Comparison of ENCODE assay signal across 26 cellular contexts in the genomic region with DNA sequence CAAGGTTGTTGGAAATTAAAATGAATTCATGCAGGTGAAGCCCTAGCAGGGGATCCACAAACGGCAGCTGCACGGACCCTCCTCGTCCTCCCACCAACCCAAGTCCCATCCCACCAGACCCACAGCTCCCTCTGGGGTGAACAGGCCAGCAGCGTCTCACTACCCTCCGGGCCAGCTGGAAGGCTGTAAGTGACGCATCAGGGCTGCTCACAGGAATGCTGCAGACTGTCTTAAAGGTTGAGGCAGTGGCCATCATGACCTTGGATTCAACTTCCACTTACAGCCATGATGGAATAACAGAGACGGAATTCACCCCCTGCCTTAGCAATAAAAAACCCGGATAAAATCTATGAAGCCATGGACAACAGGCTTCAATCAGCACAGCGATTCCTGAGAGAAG. TPM values are rescaled to one million over a fixed set of nuclear protein-coding genes. Genes with fewer than 3 reads are reported as not detected.
DNase-seq lines count a peak whose midpoint lies in the region; ATAC-seq and TF ChIP-seq lines count a peak whose summit lies in the region.
"Had no signal": no experiment of that assay in that cellular context is flagged by ENCODE, and none has a peak within 500 bp of the region (broad histone marks: within the 10 kb centered on the region; RNA-seq: fewer than 3 reads in every experiment).

No MANE protein-coding gene starts in this region.

- no peak overlapping the region for H2AFZ ChIP-seq in OCI-LY1 (ENCODE audit: low read length)
- H2AFZ ChIP-seq: PC-9 had no signal

- H4K20me1 ChIP-seq in OCI-LY1 (ENCODE audit: insufficient read depth, low read length) = no peaks in the 10 kb centered on the region

- peak overlapping the region; percentile 42; the same call in 1 of the 2 replicates for H3K9ac ChIP-seq in OCI-LY1 (ENCODE audit: low read length)

- TF ChIP-seq CTCF in OCI-LY1 (IDR thresholded peaks at IDR 0.05; ENCODE audit: low read length) (no peak), endothelial cell (IDR thresholded peaks at IDR 0.05; ENCODE audit: unreplicated experiment) (no peak), mesothelial cell of epicardium (IDR thresholded peaks at IDR 0.05; ENCODE audit: unreplicated experiment) (no peak)

- no peaks in the 10 kb centered on the region for H3K9me2 ChIP-seq in OCI-LY1 (ENCODE audit: low read depth, low read length)

- H3F3A ChIP-seq in OCI-LY1 (ENCODE audit: insufficient read depth, low read length) = no peaks in the 10 kb centered on the region

- H3K9me3 ChIP-seq in CD4-positive, CD25-positive, alpha-beta regulatory T cell (ENCODE audit: control insufficient read depth in 2 of 2, low read length in 2 of 2) = peaks cover 6 to 7% of the 10 kb centered on the region in 2 experiments
- H3K9me3 ChIP-seq in OCI-LY1 (ENCODE audit: low read length) = peaks cover 6% of the 10 kb centered on the region; the same call in 1 of the 2 replicates
- H3K9me3 ChIP-seq: right lobe of liver, vagina had no signal

- H3K36me3 ChIP-seq in CD4-positive, CD25-positive, alpha-beta regulatory T cell (ENCODE audit: control insufficient read depth, insufficient read depth, low read length) = peaks cover 14% of the 10 kb centered on the region
- peaks cover 21% of the 10 kb centered on the region; the same call in 1 of the 2 replicates for H3K36me3 ChIP-seq in OCI-LY1 (ENCODE audit: insufficient read depth, low read length)
- H3K36me3 ChIP-seq: heart left ventricle, right lobe of liver, SJCRH30, vagina, WERI-Rb-1 had no signal

- peaks cover 0 to 9% (median 1%) of the 10 kb centered on the region in 7 donors for H3K9me3 Mint-ChIP-seq in CD4-positive, CD25-positive, alpha-beta regulatory T cell
- H3K9me3 Mint-ChIP-seq in endothelial cell (ENCODE audit: unreplicated experiment) (no peaks in the 10 kb centered on the region), mesothelial cell of epicardium (peaks cover 13% of the 10 kb centered on the region)

- DNase-seq in CD4-positive, CD25-positive, alpha-beta regulatory T cell = no peak
- no peak for DNase-seq in endothelial cell (ENCODE audit: low spot score)
- DNase-seq in mesothelial cell of epicardium (ENCODE audit: low spot score in 2 of 2, unreplicated experiment in 2 of 2) = no peak
- DNase-seq in hepatic stellate cell (ENCODE audit: low spot score) = no peak
- DNase-seq in NCI-H2171 (lab: John Stamatoyannopoulos, UW) = no peak
- no peak for DNase-seq in NCI-H2081 (lab: John Stamatoyannopoulos, UW)
- DNase-seq in COLO829 (ENCODE audit: low spot score) = no peak
- DNase-seq: ACHN; activated CD4-positive, alpha-beta T cell treated with anti-CD3 and anti-CD28 coated beads, Interleukin-2, amount 50 U/mL, for 4 hours; CD4-positive, alpha-beta T cell; DMS79 treated with DMSO at 0.1 percent for 48 hours; effector CD8-positive, alpha-beta T cell; GOT3; heart left ventricle; NCI-H1694; NCI-H226; PC-9; right lobe of liver; SJCRH30; stimulated activated CD8-positive, alpha-beta memory T cell treated with anti-CD3 and anti-CD28 coated beads, Interleukin-4, amount 100 ng/mL, for 48 hours; WERI-Rb-1 had no signal

- H3K4me1 Mint-ChIP-seq in CD4-positive, CD25-positive, alpha-beta regulatory T cell = peaks cover 0 to 35% (median 13%) of the 10 kb centered on the region in 4 donors
- peaks cover 3% of the 10 kb centered on the region for H3K4me1 Mint-ChIP-seq in endothelial cell (ENCODE audit: unreplicated experiment)
- H3K4me1 Mint-ChIP-seq in mesothelial cell of epicardium = peaks cover 9% of the 10 kb centered on the region

- no peak overlapping the region for H3K4me3 ChIP-seq in CD4-positive, CD25-positive, alpha-beta regulatory T cell (ENCODE audit: low read depth, low read length)
- H3K4me3 ChIP-seq in OCI-LY1 (ENCODE audit: low read depth, low read length, poor library complexity, severe bottlenecking) = peak overlapping the region; percentile 40
- H3K4me3 ChIP-seq: heart left ventricle, PC-9, right lobe of liver, SJCRH30, vagina had no signal

- no peaks in the 10 kb centered on the region for H3K79me2 ChIP-seq in OCI-LY1 (ENCODE audit: insufficient read depth, low read length)

- peak overlapping the region in 2 of 3 donors; percentile 14 to 79 for H3K27ac Mint-ChIP-seq in CD4-positive, CD25-positive, alpha-beta regulatory T cell
- peak overlapping the region; percentile 50 for H3K27ac Mint-ChIP-seq in endothelial cell (ENCODE audit: unreplicated experiment)
- peak overlapping the region; percentile 93 for H3K27ac Mint-ChIP-seq in mesothelial cell of epicardium
- H3K27ac Mint-ChIP-seq: CD4-positive, alpha-beta T cell; T-helper 1 cell treated with Interleukin-12 subunit alpha and Interleukin-12 subunit beta and Interleukin-4 antibody, amounts not matched to agents 30 μg/mL and 1 μg/mL, for 36 hours had no signal

- H3K27ac ChIP-seq in CD4-positive, CD25-positive, alpha-beta regulatory T cell (ENCODE audit: insufficient read depth, low read length, poor library complexity, severe bottlenecking) = no peak overlapping the region
- H3K27ac ChIP-seq in OCI-LY1 (ENCODE audit: low read depth, low read length, poor library complexity, severe bottlenecking) = peak overlapping the region; percentile 78
- H3K27ac ChIP-seq: heart left ventricle, PC-9, right lobe of liver, SJCRH30, vagina, WERI-Rb-1 had no signal

- ATAC-seq in CD4-positive, CD25-positive, alpha-beta regulatory T cell (ENCODE audit: low read depth in 2 of 2) = no peak
- ATAC-seq: heart left ventricle, right lobe of liver had no signal

- H3K27me3 Mint-ChIP-seq in CD4-positive, CD25-positive, alpha-beta regulatory T cell = no peaks in the 10 kb centered on the region
- H3K27me3 Mint-ChIP-seq in endothelial cell (ENCODE audit: unreplicated experiment) (peaks cover 3% of the 10 kb centered on the region), mesothelial cell of epicardium (ENCODE audit: low read depth) (no peaks in the 10 kb centered on the region)
- H3K27me3 Mint-ChIP-seq: CD4-positive, alpha-beta T cell had no signal

- H3K4me1 ChIP-seq in CD4-positive, CD25-positive, alpha-beta regulatory T cell (ENCODE audit: control insufficient read depth, insufficient read depth, low read length, poor library complexity, severe bottlenecking) = peaks cover 8% of the 10 kb centered on the region
- H3K4me1 ChIP-seq in OCI-LY1 (ENCODE audit: insufficient read depth, low read length, severe bottlenecking) = peaks cover 23% of the 10 kb centered on the region
- H3K4me1 ChIP-seq: SJCRH30 had no signal

- H3K4me2 ChIP-seq in OCI-LY1 (ENCODE audit: low read length) = peak overlapping the region; percentile 58; the same call in 1 of the 2 replicates
- H3K4me2 ChIP-seq: PC-9 had no signal

- peaks cover 27% of the 10 kb centered on the region for H3K36me3 Mint-ChIP-seq in CD4-positive, CD25-positive, alpha-beta regulatory T cell
- H3K36me3 Mint-ChIP-seq in endothelial cell (ENCODE audit: low read depth, unreplicated experiment) = peaks cover 4% of the 10 kb centered on the region
- H3K36me3 Mint-ChIP-seq in mesothelial cell of epicardium = peaks cover 18% of the 10 kb centered on the region

- H3K27me3 ChIP-seq in CD4-positive, CD25-positive, alpha-beta regulatory T cell (ENCODE audit: control insufficient read depth, insufficient read depth, low read length) = no peaks in the 10 kb centered on the region
- no peaks in the 10 kb centered on the region for H3K27me3 ChIP-seq in OCI-LY1 (ENCODE audit: insufficient read depth, low read length)
- H3K27me3 ChIP-seq: heart left ventricle, right lobe of liver, SJCRH30, vagina had no signal

- H3K4me3 Mint-ChIP-seq in CD4-positive, CD25-positive, alpha-beta regulatory T cell = no peak overlapping the region
- H3K4me3 Mint-ChIP-seq in endothelial cell (ENCODE audit: unreplicated experiment) (no peak overlapping the region), mesothelial cell of epicardium (no peak overlapping the region)
- H3K4me3 Mint-ChIP-seq: T-helper 1 cell treated with Interleukin-12 subunit alpha and Interleukin-12 subunit beta and Interleukin-4 antibody, amounts not matched to agents 30 μg/mL and 1 μg/mL, for 36 hours had no signal

RNA-seq across cellular contexts. Expression of gene FAM83G, which starts 10.7 kb away (rescaled TPM):
- total RNA-seq in CD4-positive, CD25-positive, alpha-beta regulatory T cell = 10.7 TPM
- polyA plus RNA-seq in CD4-positive, CD25-positive, alpha-beta regulatory T cell = 1 to 10 TPM; 3.7 to 6.2 (median 5.3) TPM
- total RNA-seq in endothelial cell (ENCODE audit: unreplicated experiment) (1.6 TPM), mesothelial cell of epicardium (14.5 to 15.0 TPM (median 15.0 TPM) in 3 replicates)

RNA-seq across cellular contexts. Expression of gene SLC5A10, which starts 41.9 kb away (rescaled TPM):
- total RNA-seq in CD4-positive, CD25-positive, alpha-beta regulatory T cell = not detected
- under 1 TPM; 0.05 to 0.23 (median 0.16) TPM for polyA plus RNA-seq in CD4-positive, CD25-positive, alpha-beta regulatory T cell
- total RNA-seq in endothelial cell (ENCODE audit: unreplicated experiment) (0.08 TPM), mesothelial cell of epicardium (0.14 to 0.25 TPM (median 0.24 TPM) in 3 replicates)
- total RNA-seq: CD4-positive, alpha-beta T cell; lung microvascular endothelial cell; osteocyte; SJCRH30; vagina had no signal

RNA-seq across cellular contexts. Expression of gene GRAP, which starts 52.9 kb away (rescaled TPM):
- total RNA-seq in CD4-positive, CD25-positive, alpha-beta regulatory T cell = 34.5 TPM
- polyA plus RNA-seq in CD4-positive, CD25-positive, alpha-beta regulatory T cell = 10 to 100 TPM; 52.2 to 77.5 (median 62.6) TPM
- total RNA-seq in endothelial cell (ENCODE audit: unreplicated experiment) = 50.2 TPM
- total RNA-seq in mesothelial cell of epicardium = 1.4 to 1.8 TPM (median 1.6 TPM) in 3 replicates
- total RNA-seq: osteocyte had no signal

Comparison
In these comparisons a context has a peak if more than half of its experiments do, and no peak if none do; other contexts are left out.
1. RNA of gene GRAP, which starts 52.9 kb away (total RNA-seq): 50.2 TPM in endothelial cell (single experiment) and 34.5 TPM in CD4-positive, CD25-positive, alpha-beta regulatory T cell (single experiment); 1.4 to 1.8 TPM in mesothelial cell of epicardium; every median in the first group is over 10 times any median in the second.
2. Peak in every context shown above with its lines, with median percentiles within 50 percentile points of each other: H3K27ac Mint-ChIP-seq.